8 cellular contexts compared by ENCODE assay signal in genomic region chr12:60494249-60494648, GRCh38.
DNase-seq lines count a peak whose midpoint lies in the region; ATAC-seq lines count a peak whose summit lies in the region.

No MANE protein-coding gene starts in this region.

- in situ Hi-C loops in Caki2 (cut with HindIII; ENCODE audit: low pct_unique_long_range_greater_than_20kb, low sequenced_read_pairs) = no loop called here

- ATAC-seq in HG03342 (IDR thresholded peaks at IDR 0.05; ENCODE audit: unreplicated experiment) = peak; percentile 63
- no peak for ATAC-seq in HG02884 (IDR thresholded peaks at IDR 0.05; ENCODE audit: unreplicated experiment)
- ATAC-seq in HG03439 (IDR thresholded peaks at IDR 0.05; ENCODE audit: unreplicated experiment) = no peak

- H3K9me3 Mint-ChIP-seq in T-helper 2 cell treated with Interferon-gamma antibody and Interleukin-4, amounts not matched to agents 5 μg/mL and 100 μg/mL, for 36 hours = peaks cover 4% of the 10 kb centered on the region

- peak; percentile 58 for DNase-seq in Caki2 (ENCODE audit: low read depth)
- peak; percentile 6 for DNase-seq in SHP77 treated with DMSO at 0.1 percent for 48 hours (lab: John Stamatoyannopoulos, UW)
- DNase-seq in iPS DF 19.7 (ENCODE audit: low read depth, low spot score) = peak; percentile 2
- no peak for DNase-seq in T-helper 2 cell treated with Interferon-gamma antibody and Interleukin-4, amounts not matched to agents 5 μg/mL and 100 μg/mL, for 36 hours (ENCODE audit: low spot score)
- no peak for DNase-seq in C1 segment of cervical spinal cord (lab: John Stamatoyannopoulos, UW)

- H3K4me3 Mint-ChIP-seq in T-helper 2 cell treated with Interferon-gamma antibody and Interleukin-4, amounts not matched to agents 5 μg/mL and 100 μg/mL, for 36 hours = no peak overlapping the region

- H3K36me3 Mint-ChIP-seq in T-helper 2 cell treated with Interferon-gamma antibody and Interleukin-4, amounts not matched to agents 5 μg/mL and 100 μg/mL, for 36 hours (ENCODE audit: low read depth) = no peaks in the 10 kb centered on the region

- no peaks in the 10 kb centered on the region for H3K27me3 Mint-ChIP-seq in T-helper 2 cell treated with Interferon-gamma antibody and Interleukin-4, amounts not matched to agents 5 μg/mL and 100 μg/mL, for 36 hours (ENCODE audit: low read depth)

- H3K4me1 Mint-ChIP-seq in T-helper 2 cell treated with Interferon-gamma antibody and Interleukin-4, amounts not matched to agents 5 μg/mL and 100 μg/mL, for 36 hours (ENCODE audit: low read depth) = no peaks in the 10 kb centered on the region

- H3K27ac Mint-ChIP-seq in T-helper 2 cell treated with Interferon-gamma antibody and Interleukin-4, amounts not matched to agents 5 μg/mL and 100 μg/mL, for 36 hours = no peak overlapping the region

Comparison
In these comparisons a context has a peak if more than half of its experiments do, and no peak if none do; other contexts are left out.
1. DNase-seq: peak in Caki2 (single experiment), SHP77 treated with DMSO at 0.1 percent for 48 hours (single experiment) and iPS DF 19.7 (single experiment); none in T-helper 2 cell treated with Interferon-gamma antibody and Interleukin-4, amounts not matched to agents 5 μg/mL and 100 μg/mL, for 36 hours (single experiment) and C1 segment of cervical spinal cord (0 of 14).